ENCODE assay signal across 8 cellular contexts in the genomic region with DNA sequence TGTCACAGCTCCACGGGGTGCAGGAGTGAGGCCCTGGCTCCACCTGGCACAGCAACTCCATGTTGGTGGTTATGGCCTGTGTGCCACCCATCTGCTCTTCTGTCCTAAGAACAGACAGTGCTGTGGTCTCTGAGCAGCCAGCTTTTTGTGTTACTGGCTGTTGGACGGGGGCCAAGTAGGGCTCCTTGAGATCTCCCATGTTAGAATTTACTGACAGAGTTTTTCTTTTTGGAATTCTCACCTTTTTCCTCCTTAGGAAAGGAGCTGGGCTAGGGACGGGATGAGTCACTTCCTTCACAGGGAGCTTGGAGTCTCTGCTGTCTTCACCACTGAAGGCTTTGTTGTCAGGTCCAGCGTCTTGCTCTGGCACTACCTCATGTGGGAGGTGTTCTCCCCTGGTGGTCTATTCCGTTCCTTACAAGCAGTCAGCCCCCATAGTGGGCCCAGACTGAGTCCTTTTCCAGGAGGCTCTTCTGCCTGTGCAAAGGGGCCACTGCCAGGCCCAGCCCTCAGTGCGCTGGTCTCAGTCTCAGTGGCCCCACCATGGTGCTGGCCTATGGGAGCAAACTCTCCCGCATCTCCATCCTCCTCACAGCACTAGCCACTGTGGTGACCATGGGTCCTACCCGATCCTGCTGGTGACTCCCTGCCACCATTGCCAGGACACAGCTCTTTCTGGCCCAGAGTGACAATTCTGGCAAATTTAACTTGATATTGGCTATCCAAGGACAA. TPM values are rescaled to one million over a fixed set of nuclear protein-coding genes. Genes with fewer than 3 reads are reported as not detected.
DNase-seq lines count a peak whose midpoint lies in the region; ATAC-seq, FAIRE-seq and TF ChIP-seq lines count a peak whose summit lies in the region.
"Not testable (repeated sequence)": the region's sequence is repeated elsewhere in the genome, so short reads cannot be mapped to it uniquely, and the experiment has no call there.

No MANE protein-coding gene starts in this region.

- H3K27me3 ChIP-seq in foreskin keratinocyte, upper lobe of left lung: not testable (repeated sequence)

- not testable (repeated sequence) for H3K36me3 Mint-ChIP-seq in natural killer cell treated with Interleukin-12 subunit alpha and Interleukin-12 subunit beta and Interleukin-15 and Interleukin-18, amount 100 ng/mL, for 72 hours

- not testable (repeated sequence) for H3K4me3 ChIP-seq in A549, upper lobe of left lung

- ATAC-seq in A549 (peak; percentile 39 to 70; a peak in 4 of 6 replicates), SK-N-SH treated with all-trans-retinoic acid at 6 μM for 48 hours (peak; percentile 65), foreskin keratinocyte (peak; percentile 79), upper lobe of left lung (ENCODE audit: low FRiP score in 2 of 2) (peak; percentile 36 to 43)
- ATAC-seq in natural killer cell treated with Interleukin-12 subunit alpha and Interleukin-12 subunit beta and Interleukin-15 and Interleukin-18, amount 100 ng/mL, for 72 hours: peak; percentile 36 to 62

- CTCF ChIA-PET in A549 (lab: Yijun Ruan, JAX): not testable (repeated sequence)

- not testable (repeated sequence) for H3K27ac ChIP-seq in A549, foreskin keratinocyte, upper lobe of left lung

- not testable (repeated sequence) for TF ChIP-seq RAD21 in A549 (conservative IDR thresholded peaks at IDR 0.05 in 1 of 2, IDR thresholded peaks at IDR 0.05 in 1 of 2)

- not testable (repeated sequence) for H3K4me3 Mint-ChIP-seq in natural killer cell treated with Interleukin-12 subunit alpha and Interleukin-12 subunit beta and Interleukin-15 and Interleukin-18, amount 100 ng/mL, for 72 hours

- not testable (repeated sequence) for H3K4me2 ChIP-seq in A549

- FAIRE-seq in A549 (lab: Jason Lieb, UNC): not testable (repeated sequence)
- FAIRE-seq in H54 (lab: Jason Lieb, UNC): peak; percentile 50

- not testable (repeated sequence) for TF ChIP-seq EP300 in A549 (IDR thresholded peaks at IDR 0.05); upper lobe of left lung (IDR thresholded peaks at IDR 0.05)

- POLR2A ChIA-PET in A549 (lab: Yijun Ruan, JAX): not testable (repeated sequence)

- not testable (repeated sequence) for TF ChIP-seq CTCF in A549 (IDR thresholded peaks at IDR 0.05); foreskin keratinocyte (conservative IDR thresholded peaks at IDR 0.05); upper lobe of left lung (IDR thresholded peaks at IDR 0.05)

- not testable (repeated sequence) for H3K4me1 Mint-ChIP-seq in natural killer cell treated with Interleukin-12 subunit alpha and Interleukin-12 subunit beta and Interleukin-15 and Interleukin-18, amount 100 ng/mL, for 72 hours (ENCODE audit: low read depth in 2 of 2)

- not testable (repeated sequence) for H3K36me3 ChIP-seq in upper lobe of left lung

- TF ChIP-seq POLR2A in A549 (IDR thresholded peaks at IDR 0.05; ENCODE audit: low read length); H54 (IDR thresholded peaks at IDR 0.05; ENCODE audit: low read depth, low read length); upper lobe of left lung (IDR thresholded peaks at IDR 0.05): not testable (repeated sequence)

- WGBS in A549 (ENCODE audit: missing lambda C conversion rate): 64% methylated on average over 8 of the region's 8 CpGs
- 88 to 98% methylated on average over 3 to 7 of the region's 8 CpGs for WGBS in upper lobe of left lung, 2 donors

- H3K27me3 Mint-ChIP-seq in natural killer cell treated with Interleukin-12 subunit alpha and Interleukin-12 subunit beta and Interleukin-15 and Interleukin-18, amount 100 ng/mL, for 72 hours: not testable (repeated sequence)

- H3K9me3 ChIP-seq in A549, upper lobe of left lung: not testable (repeated sequence)

- not testable (repeated sequence) for H3K9me3 Mint-ChIP-seq in natural killer cell treated with Interleukin-12 subunit alpha and Interleukin-12 subunit beta and Interleukin-15 and Interleukin-18, amount 100 ng/mL, for 72 hours

- H3K4me1 ChIP-seq in A549, foreskin keratinocyte, upper lobe of left lung: not testable (repeated sequence)

- H3K27ac Mint-ChIP-seq in natural killer cell treated with Interleukin-12 subunit alpha and Interleukin-12 subunit beta and Interleukin-15 and Interleukin-18, amount 100 ng/mL, for 72 hours: not testable (repeated sequence)

- not testable (repeated sequence) for DNase-seq in A549 (ENCODE audit: low read depth in 1 of 2, low spot score in 1 of 2); H54 (ENCODE audit: insufficient read length, low spot score); foreskin keratinocyte; natural killer cell treated with Interleukin-12 subunit alpha and Interleukin-12 subunit beta and Interleukin-15 and Interleukin-18, amount 100 ng/mL, for 72 hours (ENCODE audit: low spot score)
- DNase-seq in NCI-H1694 treated with DMSO at 0.1 percent for 48 hours (lab: John Stamatoyannopoulos, UW) (peak; percentile 48), NCI-H69 (lab: John Stamatoyannopoulos, UW) (peak; percentile 19), upper lobe of left lung (peak in 1 of 2 donors; percentile 20)

RNA-seq across cellular contexts. Expression of a gene that starts 23.7 kb away (rescaled TPM):
- polyA plus RNA-seq in A549 (2011; rRNA removed) (12.0 and 12.1 TPM in 2 replicates), A549 (2017; fragmentation: RNase III; extraction: RNeasy Plus Mini Kit Qiagen cat#74134 plus additional on column Dnase treatment) (8.2 to 10.1 TPM (median 8.2 TPM) in 3 replicates), foreskin keratinocyte (1.2 and 1.9 TPM in 2 replicates)
- 1.7 and 1.8 TPM in 2 replicates for polyA plus RNA-seq in A549 (2012; cell fraction: cytosol; rRNA removed)
- polyA plus RNA-seq in A549 (2012; cell fraction: nucleus; rRNA removed): 1.4 and 2.1 TPM in 2 replicates
- 7.3 and 9.8 TPM in 2 replicates for polyA minus RNA-seq in A549 (2011; rRNA and poly(A)+ RNA removed)
- total RNA-seq in foreskin keratinocyte (4.7 and 5.4 TPM in 2 replicates), upper lobe of left lung (10 to 100 TPM in 4 of 6 donors, 1 to 10 TPM in 2; 8.9 to 20.8 (median 10.8) TPM)
- 10 to 100 TPM in 1 of 2 donors, 1 to 10 TPM in 1; 5.0 to 15.7 TPM for total RNA-seq in natural killer cell treated with Interleukin-12 subunit alpha and Interleukin-12 subunit beta and Interleukin-15 and Interleukin-18, amount 100 ng/mL, for 72 hours
